Comparison of ENCODE assay signal across 13 cellular contexts in the genomic region with DNA sequence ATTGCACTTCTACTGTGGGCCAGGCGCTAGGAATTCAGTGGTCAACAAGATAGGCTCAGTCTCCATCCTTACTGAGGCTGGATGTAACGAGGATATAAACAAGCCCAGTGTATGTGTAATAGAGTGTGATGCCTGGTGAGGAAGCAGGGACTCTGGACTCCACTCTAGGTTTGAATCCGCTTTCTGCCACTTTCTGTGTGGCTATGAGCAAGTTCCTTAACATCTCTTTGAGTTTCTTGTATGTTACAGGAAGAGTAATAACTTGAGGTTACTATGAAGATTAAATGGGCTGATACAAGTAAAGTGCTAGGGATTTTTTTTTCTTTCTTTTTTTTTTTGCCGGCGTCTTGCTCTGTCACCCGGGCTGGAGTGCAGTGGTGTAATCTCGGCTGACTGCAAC. TPM values are rescaled to one million over a fixed set of nuclear protein-coding genes. Genes with fewer than 3 reads are reported as not detected.
DNase-seq lines count a peak whose midpoint lies in the region; ATAC-seq and TF ChIP-seq lines count a peak whose summit lies in the region.
"Had no signal": no experiment of that assay in that cellular context is flagged by ENCODE, and none has a peak within 500 bp of the region (broad histone marks: within the 10 kb centered on the region; RNA-seq: fewer than 3 reads in every experiment).

No MANE protein-coding gene starts in this region.

- peak in 2 of 5 donors; percentile 15 to 34 for DNase-seq in CD8-positive, alpha-beta memory T cell
- DNase-seq in T-helper 17 cell, result no peak
- DNase-seq in naive B cell, result no peak
- no peak for DNase-seq in MCF 10A (ENCODE audit: unreplicated experiment)
- DNase-seq in amygdala (lab: John Stamatoyannopoulos, UW), result no peak
- no peak for DNase-seq in SKM-1 (lab: John Stamatoyannopoulos, UW; ENCODE audit: unreplicated experiment)
- DNase-seq: COR-L47, left colon, NCI-H1436 treated with DMSO at 0.1 percent for 48 hours, PC-3, right lobe of liver had no signal

- intact Hi-C loops in MCF 10A (cut with micrococcal nuclease), result no loop called here

- H3K9me3 ChIP-seq in CD8-positive, alpha-beta memory T cell (ENCODE audit: low read length), result no peaks in the 10 kb centered on the region
- no peaks in the 10 kb centered on the region for H3K9me3 ChIP-seq in T-helper 17 cell (ENCODE audit: control insufficient read depth, low read length, poor library complexity, severe bottlenecking)
- H3K9me3 ChIP-seq: right lobe of liver had no signal

- H3K9me3 Mint-ChIP-seq in CD8-positive, alpha-beta memory T cell, result no peaks in the 10 kb centered on the region
- H3K9me3 Mint-ChIP-seq in naive B cell (peaks cover 0 to 4% (median 0%) of the 10 kb centered on the region in 7 donors), MCF 10A (ENCODE audit: unreplicated experiment) (no peaks in the 10 kb centered on the region)

- H3K27me3 Mint-ChIP-seq in CD8-positive, alpha-beta memory T cell, result no peaks in the 10 kb centered on the region
- H3K27me3 Mint-ChIP-seq in T-helper 17 cell, result no peaks in the 10 kb centered on the region
- H3K27me3 Mint-ChIP-seq in naive B cell, result no peaks in the 10 kb centered on the region
- H3K27me3 Mint-ChIP-seq in MCF 10A (ENCODE audit: insufficient read depth, unreplicated experiment), result no peaks in the 10 kb centered on the region

- no peak for TF ChIP-seq CTCF in MCF 10A (IDR thresholded peaks at IDR 0.05; ENCODE audit: unreplicated experiment)

- POLR2A ChIA-PET in CD8-positive, alpha-beta memory T cell (lab: Charles Lee), result no interaction called here
- POLR2A ChIA-PET in MCF 10A (lab: Yijun Ruan, JAX), result no interaction called here

- H3K36me3 ChIP-seq in CD8-positive, alpha-beta memory T cell (ENCODE audit: insufficient read depth, low read length), result peaks cover 6% of the 10 kb centered on the region
- H3K36me3 ChIP-seq: right lobe of liver had no signal

- peaks cover 72% of the 10 kb centered on the region for H3K4me1 ChIP-seq in CD8-positive, alpha-beta memory T cell (ENCODE audit: insufficient read depth, low read length)
- H3K4me1 ChIP-seq: right lobe of liver had no signal

- peaks cover 97 to 100% (median 99%) of the 10 kb centered on the region in 3 donors for H3K4me1 Mint-ChIP-seq in CD8-positive, alpha-beta memory T cell
- H3K4me1 Mint-ChIP-seq in T-helper 17 cell (peaks cover 83% of the 10 kb centered on the region), naive B cell (peaks cover 80 to 94% (median 86%) of the 10 kb centered on the region in 3 donors), MCF 10A (ENCODE audit: insufficient read depth, unreplicated experiment) (peaks cover 7% of the 10 kb centered on the region)

- CTCF ChIA-PET in CD8-positive, alpha-beta memory T cell (lab: Charles Lee), result interaction anchor here (1.2 kb wide), 1 partner anchor 12 kb away, joined by 4 read pairs; no protein-coding TSS in a partner anchor
- CTCF ChIA-PET in MCF 10A (lab: Yijun Ruan, JAX), result interaction anchor here (0.7 to 1.1 kb wide), 2 partner anchors 10 to 439 kb away, joined by 3 read pairs; no protein-coding TSS in a partner anchor

- ATAC-seq in GM19351 (IDR thresholded peaks at IDR 0.05; ENCODE audit: unreplicated experiment) (peak; percentile 21), T-helper 17 cell (peak; percentile 72), naive B cell (ENCODE audit: low read depth in 2 of 2) (no peak)
- ATAC-seq: esophagus mucosa, left colon, PC-3 had no signal

- peak overlapping the region; percentile 5 to 89 (median 67) for H3K4me3 Mint-ChIP-seq in CD8-positive, alpha-beta memory T cell
- H3K4me3 Mint-ChIP-seq in T-helper 17 cell, result peak overlapping the region; percentile 86
- H3K4me3 Mint-ChIP-seq in naive B cell, result peak overlapping the region in 6 of 8 donors; percentile 1 to 81 (median 44)
- no peak overlapping the region for H3K4me3 Mint-ChIP-seq in MCF 10A (ENCODE audit: unreplicated experiment)

- H3K27ac Mint-ChIP-seq in CD8-positive, alpha-beta memory T cell, result peak overlapping the region; percentile 73 to 99 (median 92)
- H3K27ac Mint-ChIP-seq in T-helper 17 cell, result peak overlapping the region; percentile 98
- peak overlapping the region; percentile 26 to 90 (median 72) for H3K27ac Mint-ChIP-seq in naive B cell
- H3K27ac Mint-ChIP-seq in MCF 10A (ENCODE audit: low read depth, unreplicated experiment), result no peak overlapping the region

- H3K36me3 Mint-ChIP-seq in CD8-positive, alpha-beta memory T cell, result peaks cover 0 to 35% (median 9%) of the 10 kb centered on the region in 3 donors
- H3K36me3 Mint-ChIP-seq in T-helper 17 cell (ENCODE audit: low read depth), result peaks cover 5% of the 10 kb centered on the region
- H3K36me3 Mint-ChIP-seq in naive B cell, result peaks cover 7 to 22% of the 10 kb centered on the region in 2 donors
- no peaks in the 10 kb centered on the region for H3K36me3 Mint-ChIP-seq in MCF 10A (ENCODE audit: insufficient read depth, unreplicated experiment)

- H3K4me3 ChIP-seq in CD8-positive, alpha-beta memory T cell (ENCODE audit: low read length), result no peak overlapping the region
- H3K4me3 ChIP-seq: right lobe of liver had no signal

- H3K27me3 ChIP-seq in CD8-positive, alpha-beta memory T cell (ENCODE audit: insufficient read depth, low read length, poor library complexity, severe bottlenecking), result no peaks in the 10 kb centered on the region
- H3K27me3 ChIP-seq: right lobe of liver had no signal

- no TSS peak for BruUV-seq in MCF 10A (replicated peaks; lab: Mats Ljungman, UMichigan)

- no peak overlapping the region for H3K27ac ChIP-seq in CD8-positive, alpha-beta memory T cell (ENCODE audit: low read depth, low read length)
- H3K27ac ChIP-seq: right lobe of liver had no signal

RNA-seq across cellular contexts. Expression of gene DOCK2, which starts 12.4 kb away (rescaled TPM):
- total RNA-seq in CD8-positive, alpha-beta memory T cell, result 100 to 1,000 TPM; 155 to 157 TPM
- polyA plus RNA-seq in CD8-positive, alpha-beta memory T cell, result 102 TPM
- total RNA-seq in T-helper 17 cell (100 to 1,000 TPM; 249 to 284 TPM), MCF 10A (2022) (0.39 and 0.42 TPM in 2 replicates)
- 100 to 1,000 TPM in 4 of 6 donors, 10 to 100 TPM in 2; 62.1 to 165 (median 106) TPM for polyA plus RNA-seq in naive B cell (ENCODE audit: low read depth in 6 of 6)

Comparison
In these comparisons a context has a peak if more than half of its experiments do, and no peak if none do; other contexts are left out.
1. ATAC-seq: peak in GM19351 (single experiment) and T-helper 17 cell (single experiment); none in naive B cell (0 of 2).
2. RNA of gene DOCK2, which starts 12.4 kb away (total RNA-seq): 249 to 284 TPM in T-helper 17 cell and 155 to 157 TPM in CD8-positive, alpha-beta memory T cell; 0.39 to 0.42 TPM in MCF 10A; every median in the first group is over 100 times any median in the second.